ENCODE assay signal across 28 cellular contexts in genomic region chr7:87007063-87007462, GRCh38.
"Had no signal": no experiment of that assay in that cellular context is flagged by ENCODE, and none has a peak within 500 bp of the region (broad histone marks: within the 10 kb centered on the region; RNA-seq: fewer than 3 reads in every experiment).

No MANE protein-coding gene starts in this region.

- H3K4me3 ChIP-seq: adrenal gland, body of pancreas, colonic mucosa, esophagus squamous epithelium, gastroesophageal sphincter, heart right ventricle, hepatocyte had no signal

- FAIRE-seq: endometrium, endothelial cell of umbilical vein had no signal

- H3K36me3 Mint-ChIP-seq: activated naive CD8-positive, alpha-beta T cell had no signal

- H3K27me3 ChIP-seq: adrenal gland, body of pancreas, colonic mucosa, esophagus squamous epithelium, gastroesophageal sphincter, heart right ventricle, hepatocyte had no signal

- H3K27ac ChIP-seq: adrenal gland, body of pancreas, colonic mucosa, epithelial cell of prostate, esophagus squamous epithelium, gastroesophageal sphincter, heart right ventricle, hepatocyte had no signal

- H3K9me3 ChIP-seq: adrenal gland, body of pancreas, colonic mucosa, esophagus squamous epithelium, gastroesophageal sphincter, heart right ventricle had no signal

- H2AFZ ChIP-seq: hepatocyte had no signal

- ATAC-seq: activated CD8-positive, alpha-beta T cell treated with anti-CD3 and anti-CD28 coated beads, Interleukin-2, amount 10 ng/mL, durations not matched to agents 7 days and 5 days; body of pancreas; gastroesophageal sphincter; heart right ventricle had no signal

- H3K4me1 ChIP-seq: adrenal gland, colonic mucosa, esophagus squamous epithelium had no signal

- H3K4me3 Mint-ChIP-seq: activated CD8-positive, alpha-beta T cell treated with anti-CD3 and anti-CD28 coated beads, Interleukin-2, amount 10 ng/mL, durations not matched to agents 7 days and 5 days; activated naive CD8-positive, alpha-beta T cell had no signal

- H3K36me3 ChIP-seq: adrenal gland, colonic mucosa, esophagus squamous epithelium, gastroesophageal sphincter, heart right ventricle had no signal

- H3K4me2 ChIP-seq: hepatocyte had no signal

- DNase-seq: activated CD4-positive, alpha-beta T cell treated with anti-CD3 and anti-CD28 coated beads for 4 hours; activated CD4-positive, alpha-beta T cell treated with anti-CD3 and anti-CD28 coated beads, Interleukin-2, amount 50 U/mL, for 1 hour; activated CD4-positive, alpha-beta T cell treated with anti-CD3 and anti-CD28 coated beads, Interleukin-2, amount 50 U/mL, for 48 hours; activated CD4-positive, CD25-positive, alpha-beta regulatory T cell; activated CD4-positive, CD25-positive, alpha-beta regulatory T cell treated with anti-CD3 and anti-CD28 coated beads, Interleukin-2, amount 50 U/mL, for 72 hours; activated CD8-positive, alpha-beta T cell treated with anti-CD3 and anti-CD28 coated beads, Interleukin-2, amount 10 ng/mL, durations not matched to agents 7 days and 5 days; activated effector memory CD4-positive, alpha-beta T cell treated with Interleukin-2 at 50 U/mL for 16 hours; activated gamma-delta T cell treated with Interleukin-2 at 50 U/mL for 16 hours; activated naive CD4-positive, alpha-beta T cell treated with anti-CD3 and anti-CD28 coated beads, Interleukin-2, amount 50 U/mL, for 16 hours; activated naive CD4-positive, alpha-beta T cell treated with Interleukin-2 at 50 U/mL for 16 hours; activated T-cell treated with anti-CD3 and anti-CD28 coated beads, Interleukin-2, amount 50 U/mL, for 48 hours; adrenal gland; amygdala; aorta; body of pancreas; caudate nucleus; cerebellar nuclear complex; colonic mucosa; effector CD8-positive, alpha-beta T cell; esophagus squamous epithelium; foreskin melanocyte; heart right ventricle had no signal

- H3K27ac Mint-ChIP-seq: activated CD8-positive, alpha-beta T cell treated with anti-CD3 and anti-CD28 coated beads, Interleukin-2, amount 10 ng/mL, durations not matched to agents 7 days and 5 days; activated naive CD8-positive, alpha-beta T cell had no signal
